ENCODE assay signal across 31 cellular contexts in genomic region chr6:42182101-42182500, GRCh38. TPM values are rescaled to one million over a fixed set of nuclear protein-coding genes. Genes with fewer than 3 reads are reported as not detected.
"Had no signal": no experiment of that assay in that cellular context is flagged by ENCODE, and none has a peak within 500 bp of the region (broad histone marks: within the 10 kb centered on the region; RNA-seq: fewer than 3 reads in every experiment).

No MANE protein-coding gene starts in this region.

- H3K27ac ChIP-seq: esophagus squamous epithelium, heart right ventricle, lower lobe of right lung, ovary, psoas muscle, sigmoid colon, spleen, suprapubic skin had no signal

- H3K9me3 Mint-ChIP-seq: effector memory CD8-positive, alpha-beta T cell; immature natural killer cell; memory B cell; naive thymus-derived CD4-positive, alpha-beta T cell; nephron; stimulated activated memory B cell treated with anti-CD40 and anti-IgM and Interleukin-4, amounts not matched to agents 10 μg/mL and 1 μg/mL and 100 μg/mL, for 72 hours; stimulated activated naive CD8-positive, alpha-beta T cell treated with anti-CD3 and anti-CD28 coated beads, Interleukin-15, Interleukin-2, amounts not matched to agents 100 ng/mL and 50 ng/mL, for 24 hours had no signal

- H3K36me3 ChIP-seq: esophagus squamous epithelium, heart right ventricle, lower lobe of right lung, ovary, sigmoid colon, spleen, suprapubic skin had no signal

- H3K27me3 Mint-ChIP-seq: stimulated activated naive CD8-positive, alpha-beta T cell treated with anti-CD3 and anti-CD28 coated beads, Interleukin-15, Interleukin-2, amounts not matched to agents 100 ng/mL and 50 ng/mL, for 24 hours had no signal

- H3K27me3 ChIP-seq: ovary had no signal

- H3K4me3 ChIP-seq: esophagus squamous epithelium, heart right ventricle, lower lobe of right lung, ovary, psoas muscle, sigmoid colon, spleen, suprapubic skin had no signal

- H3K4me1 Mint-ChIP-seq: immature natural killer cell, memory B cell had no signal

- H3K4me3 Mint-ChIP-seq: effector memory CD8-positive, alpha-beta T cell; immature natural killer cell; memory B cell; naive thymus-derived CD4-positive, alpha-beta T cell; stimulated activated memory B cell treated with anti-CD40 and anti-IgM and Interleukin-4, amounts not matched to agents 10 μg/mL and 1 μg/mL and 100 μg/mL, for 72 hours; stimulated activated naive CD8-positive, alpha-beta T cell treated with anti-CD3 and anti-CD28 coated beads, Interleukin-15, Interleukin-2, amounts not matched to agents 100 ng/mL and 50 ng/mL, for 24 hours had no signal

- DNase-seq: cortex of kidney; effector memory CD8-positive, alpha-beta T cell; erythroblast; esophagus squamous epithelium; foreskin melanocyte; glutamatergic neuron; heart right ventricle; hypothalamus; immature natural killer cell; islet precursor cell; kidney glomerular epithelial cell; left ventricle myocardium superior; lower lobe of right lung; naive thymus-derived CD4-positive, alpha-beta T cell; occipital lobe; ovary; posterior cingulate gyrus; psoas muscle; right cardiac atrium; sigmoid colon; spleen; stimulated activated CD4-positive, alpha-beta T cell treated with anti-CD3 and anti-CD28 coated beads, Interleukin-4, amount 100 ng/mL, for 4 hours; trophoblast cell had no signal

- ATAC-seq: effector memory CD8-positive, alpha-beta T cell; heart right ventricle; left ventricle myocardium superior; lower lobe of right lung; naive thymus-derived CD4-positive, alpha-beta T cell; psoas muscle; right cardiac atrium; stimulated activated memory B cell treated with anti-CD40 and anti-IgM and Interleukin-4, amounts not matched to agents 10 μg/mL and 1 μg/mL and 100 μg/mL, for 72 hours had no signal

- H3K27ac Mint-ChIP-seq: effector memory CD8-positive, alpha-beta T cell; immature natural killer cell; memory B cell; naive thymus-derived CD4-positive, alpha-beta T cell; nephron; stimulated activated memory B cell treated with anti-CD40 and anti-IgM and Interleukin-4, amounts not matched to agents 10 μg/mL and 1 μg/mL and 100 μg/mL, for 72 hours; stimulated activated naive CD8-positive, alpha-beta T cell treated with anti-CD3 and anti-CD28 coated beads, Interleukin-15, Interleukin-2, amounts not matched to agents 100 ng/mL and 50 ng/mL, for 24 hours had no signal

- H3K9me3 ChIP-seq: esophagus squamous epithelium, heart right ventricle, lower lobe of right lung, ovary, psoas muscle, sigmoid colon, spleen, suprapubic skin had no signal

- H3K4me1 ChIP-seq: esophagus squamous epithelium, lower lobe of right lung, psoas muscle, sigmoid colon, suprapubic skin had no signal

RNA-seq across cellular contexts. Expression of gene GUCA1A, which starts 8.9 kb away (rescaled TPM):
- total RNA-seq: dermis microvascular lymphatic vessel endothelial cell; esophagus squamous epithelium; heart right ventricle; left ventricle myocardium superior; lower lobe of right lung; mononuclear cell; naive thymus-derived CD4-positive, alpha-beta T cell; ovary; psoas muscle; right cardiac atrium; skeletal muscle tissue; spleen had no signal

RNA-seq across cellular contexts. Expression of gene GUCA1B, which starts 12.7 kb away (rescaled TPM):
- total RNA-seq: occipital lobe had no signal

RNA-seq across cellular contexts. Expression of gene C6orf132, which starts 39.7 kb away (rescaled TPM):
- total RNA-seq: mononuclear cell, occipital lobe had no signal
